Comparison of ENCODE assay signal across 22 cellular contexts in the genomic region with DNA sequence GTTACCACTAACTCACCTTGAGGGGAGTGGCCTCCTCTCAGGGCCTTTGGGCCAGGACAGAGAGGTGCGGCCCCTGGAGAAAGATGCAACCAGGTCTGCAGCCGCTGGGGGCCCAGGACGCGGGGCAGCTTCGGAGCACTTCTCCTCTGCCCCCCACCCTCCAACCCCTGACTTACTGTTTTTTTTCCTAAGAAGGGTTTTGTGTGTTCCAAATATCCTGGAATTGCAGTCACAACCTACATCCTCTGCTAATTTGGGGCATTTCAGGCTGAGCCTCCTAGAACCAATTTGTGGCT. TPM values are rescaled to one million over a fixed set of nuclear protein-coding genes. Genes with fewer than 3 reads are reported as not detected.
"Had no signal": no experiment of that assay in that cellular context is flagged by ENCODE, and none has a peak within 500 bp of the region (broad histone marks: within the 10 kb centered on the region; RNA-seq: fewer than 3 reads in every experiment).

No MANE protein-coding gene starts in this region.

- ATAC-seq: activated CD4-positive, alpha-beta T cell treated with anti-CD3 and anti-CD28 coated beads for 36 hours; activated CD8-positive, alpha-beta T cell treated with anti-CD3 and anti-CD28 coated beads for 36 hours; left lobe of liver; naive thymus-derived CD4-positive, alpha-beta T cell; pancreas had no signal

- H3K4me3 ChIP-seq: pancreas had no signal

- H3K27ac Mint-ChIP-seq: activated CD4-positive, alpha-beta T cell treated with anti-CD3 and anti-CD28 coated beads for 36 hours; activated CD8-positive, alpha-beta T cell treated with anti-CD3 and anti-CD28 coated beads for 36 hours; activated naive CD4-positive, alpha-beta T cell treated with anti-CD3 and anti-CD28 coated beads for 36 hours; activated T-helper 2 cell treated with anti-CD3 and anti-CD28 coated beads, Interferon-gamma antibody, Interleukin-2, Interleukin-4, amounts not matched to agents 10 μg/mL and 5 μg/mL and 100 μg/mL, durations not matched to agents 14 hours and 24 hours and 36 hours had no signal

- H3K27ac ChIP-seq: pancreas, stomach had no signal

- H3K9me3 Mint-ChIP-seq: activated CD8-positive, alpha-beta T cell treated with anti-CD3 and anti-CD28 coated beads for 36 hours; activated naive CD4-positive, alpha-beta T cell treated with anti-CD3 and anti-CD28 coated beads for 36 hours; activated T-helper 2 cell treated with anti-CD3 and anti-CD28 coated beads, Interferon-gamma antibody, Interleukin-2, Interleukin-4, amounts not matched to agents 10 μg/mL and 5 μg/mL and 100 μg/mL, durations not matched to agents 14 hours and 24 hours and 36 hours had no signal

- H3K4me3 Mint-ChIP-seq: activated CD4-positive, alpha-beta T cell treated with anti-CD3 and anti-CD28 coated beads for 36 hours; activated CD8-positive, alpha-beta T cell treated with anti-CD3 and anti-CD28 coated beads for 36 hours; activated naive CD4-positive, alpha-beta T cell treated with anti-CD3 and anti-CD28 coated beads for 36 hours had no signal

- FAIRE-seq: astrocyte, bronchial epithelial cell, frontal cortex, keratinocyte, pancreas had no signal

- H3K36me3 ChIP-seq: pancreas, stomach had no signal

- H3K9me3 ChIP-seq: pancreas had no signal

- DNase-seq: activated CD4-positive, alpha-beta T cell treated with anti-CD3 and anti-CD28 coated beads for 36 hours; activated CD8-positive, alpha-beta memory T cell treated with anti-CD3 and anti-CD28 coated beads, Interleukin-2, amount 50 U/mL, for 4 hours; activated CD8-positive, alpha-beta T cell treated with anti-CD3 and anti-CD28 coated beads for 36 hours; activated naive CD4-positive, alpha-beta T cell treated with anti-CD3 and anti-CD28 coated beads for 36 hours; head of caudate nucleus; mammary epithelial cell; naive thymus-derived CD4-positive, alpha-beta T cell; stimulated activated CD4-positive, alpha-beta T cell treated with anti-CD3 and anti-CD28 coated beads, Interleukin-2, amount 100 ng/mL, for 24 hours; stomach; T1000 had no signal

RNA-seq across cellular contexts. Expression of a gene that starts 1.7 kb away (rescaled TPM):
- total RNA-seq: activated CD4-positive, alpha-beta T cell treated with anti-CD3 and anti-CD28 coated beads for 36 hours; activated CD8-positive, alpha-beta T cell treated with anti-CD3 and anti-CD28 coated beads for 36 hours; activated naive CD4-positive, alpha-beta T cell treated with anti-CD3 and anti-CD28 coated beads for 36 hours; activated T-helper 2 cell treated with anti-CD3 and anti-CD28 coated beads, Interferon-gamma antibody, Interleukin-2, Interleukin-4, amounts not matched to agents 10 μg/mL and 5 μg/mL and 100 μg/mL, durations not matched to agents 14 hours and 24 hours and 36 hours; astrocyte; bronchial epithelial cell; epithelial cell of proximal tubule; left lobe of liver; mammary epithelial cell; mononuclear cell; naive thymus-derived CD4-positive, alpha-beta T cell; pancreas; stomach; ureter had no signal
- polyA plus RNA-seq: adipose tissue; keratinocyte; mammary epithelial cell; naive thymus-derived CD4-positive, alpha-beta T cell; stomach; thymus had no signal
